ENCODE assay signal across 2 cellular contexts in the genomic region with DNA sequence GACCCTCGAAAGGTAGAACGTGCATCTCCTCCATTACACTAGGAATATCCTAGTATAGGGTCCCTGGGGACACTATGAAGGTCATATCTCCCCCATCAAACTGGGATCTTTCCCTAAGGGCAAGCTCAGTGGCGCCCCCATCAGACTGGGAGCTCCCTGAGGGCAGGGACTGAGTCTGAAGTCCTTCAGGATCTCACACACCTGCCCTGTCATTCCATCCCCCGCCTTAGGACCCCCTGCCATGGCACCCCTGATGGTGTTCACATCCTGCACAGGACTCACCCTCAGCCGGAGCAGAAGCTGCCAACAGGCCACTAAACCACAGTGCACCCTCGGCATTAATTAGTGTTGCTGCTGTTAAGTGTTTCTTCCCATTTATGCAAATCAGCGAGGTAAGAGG.
A peak's percentile ranks its signal among the peaks of the same experiment; 100 is the strongest.
TF ChIP-seq lines count a peak whose summit lies in the region.

No MANE protein-coding gene starts in this region.

TF ChIP-seq in GM23338, 12 proteins besides CTCF, POLR2A, EP300 and RAD21 (continues in another document):
- TF ChIP-seq, protein P1, sequence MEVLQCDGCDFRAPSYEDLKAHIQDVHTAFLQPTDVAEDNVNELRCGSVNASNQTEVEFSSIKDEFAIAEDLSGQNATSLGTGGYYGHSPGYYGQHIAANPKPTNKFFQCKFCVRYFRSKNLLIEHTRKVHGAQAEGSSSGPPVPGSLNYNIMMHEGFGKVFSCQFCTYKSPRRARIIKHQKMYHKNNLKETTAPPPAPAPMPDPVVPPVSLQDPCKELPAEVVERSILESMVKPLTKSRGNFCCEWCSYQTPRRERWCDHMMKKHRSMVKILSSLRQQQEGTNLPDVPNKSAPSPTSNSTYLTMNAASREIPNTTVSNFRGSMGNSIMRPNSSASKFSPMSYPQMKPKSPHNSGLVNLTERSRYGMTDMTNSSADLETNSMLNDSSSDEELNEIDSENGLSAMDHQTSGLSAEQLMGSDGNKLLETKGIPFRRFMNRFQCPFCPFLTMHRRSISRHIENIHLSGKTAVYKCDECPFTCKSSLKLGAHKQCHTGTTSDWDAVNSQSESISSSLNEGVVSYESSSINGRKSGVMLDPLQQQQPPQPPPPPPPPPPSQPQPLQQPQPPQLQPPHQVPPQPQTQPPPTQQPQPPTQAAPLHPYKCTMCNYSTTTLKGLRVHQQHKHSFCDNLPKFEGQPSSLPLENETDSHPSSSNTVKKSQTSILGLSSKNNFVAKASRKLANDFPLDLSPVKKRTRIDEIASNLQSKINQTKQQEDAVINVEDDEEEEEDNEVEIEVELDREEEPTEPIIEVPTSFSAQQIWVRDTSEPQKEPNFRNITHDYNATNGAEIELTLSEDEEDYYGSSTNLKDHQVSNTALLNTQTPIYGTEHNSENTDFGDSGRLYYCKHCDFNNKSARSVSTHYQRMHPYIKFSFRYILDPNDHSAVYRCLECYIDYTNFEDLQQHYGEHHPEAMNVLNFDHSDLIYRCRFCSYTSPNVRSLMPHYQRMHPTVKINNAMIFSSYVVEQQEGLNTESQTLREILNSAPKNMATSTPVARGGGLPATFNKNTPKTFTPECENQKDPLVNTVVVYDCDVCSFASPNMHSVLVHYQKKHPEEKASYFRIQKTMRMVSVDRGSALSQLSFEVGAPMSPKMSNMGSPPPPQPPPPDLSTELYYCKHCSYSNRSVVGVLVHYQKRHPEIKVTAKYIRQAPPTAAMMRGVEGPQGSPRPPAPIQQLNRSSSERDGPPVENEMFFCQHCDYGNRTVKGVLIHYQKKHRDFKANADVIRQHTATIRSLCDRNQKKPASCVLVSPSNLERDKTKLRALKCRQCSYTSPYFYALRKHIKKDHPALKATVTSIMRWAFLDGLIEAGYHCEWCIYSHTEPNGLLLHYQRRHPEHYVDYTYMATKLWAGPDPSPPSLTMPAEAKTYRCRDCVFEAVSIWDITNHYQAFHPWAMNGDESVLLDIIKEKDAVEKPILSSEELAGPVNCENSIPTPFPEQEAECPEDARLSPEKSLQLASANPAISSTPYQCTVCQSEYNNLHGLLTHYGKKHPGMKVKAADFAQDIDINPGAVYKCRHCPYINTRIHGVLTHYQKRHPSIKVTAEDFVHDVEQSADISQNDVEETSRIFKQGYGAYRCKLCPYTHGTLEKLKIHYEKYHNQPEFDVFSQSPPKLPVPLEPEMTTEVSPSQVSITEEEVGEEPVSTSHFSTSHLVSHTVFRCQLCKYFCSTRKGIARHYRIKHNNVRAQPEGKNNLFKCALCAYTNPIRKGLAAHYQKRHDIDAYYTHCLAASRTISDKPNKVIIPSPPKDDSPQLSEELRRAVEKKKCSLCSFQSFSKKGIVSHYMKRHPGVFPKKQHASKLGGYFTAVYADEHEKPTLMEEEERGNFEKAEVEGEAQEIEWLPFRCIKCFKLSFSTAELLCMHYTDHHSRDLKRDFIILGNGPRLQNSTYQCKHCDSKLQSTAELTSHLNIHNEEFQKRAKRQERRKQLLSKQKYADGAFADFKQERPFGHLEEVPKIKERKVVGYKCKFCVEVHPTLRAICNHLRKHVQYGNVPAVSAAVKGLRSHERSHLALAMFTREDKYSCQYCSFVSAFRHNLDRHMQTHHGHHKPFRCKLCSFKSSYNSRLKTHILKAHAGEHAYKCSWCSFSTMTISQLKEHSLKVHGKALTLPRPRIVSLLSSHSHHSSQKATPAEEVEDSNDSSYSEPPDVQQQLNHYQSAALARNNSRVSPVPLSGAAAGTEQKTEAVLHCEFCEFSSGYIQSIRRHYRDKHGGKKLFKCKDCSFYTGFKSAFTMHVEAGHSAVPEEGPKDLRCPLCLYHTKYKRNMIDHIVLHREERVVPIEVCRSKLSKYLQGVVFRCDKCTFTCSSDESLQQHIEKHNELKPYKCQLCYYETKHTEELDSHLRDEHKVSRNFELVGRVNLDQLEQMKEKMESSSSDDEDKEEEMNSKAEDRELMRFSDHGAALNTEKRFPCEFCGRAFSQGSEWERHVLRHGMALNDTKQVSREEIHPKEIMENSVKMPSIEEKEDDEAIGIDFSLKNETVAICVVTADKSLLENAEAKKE (CRISPR knock-in tag; IDR thresholded peaks at IDR 0.05): no peak
- TF ChIP-seq ZNF114 (CRISPR knock-in tag; IDR thresholded peaks at IDR 0.05) (no peak), CREB1 (CRISPR knock-in tag; IDR thresholded peaks at IDR 0.05; ENCODE audit: low read depth) (no peak), EZH2 (IDR thresholded peaks at IDR 0.05; ENCODE audit: low read depth, unreplicated experiment) (no peak), NANOG (IDR thresholded peaks at IDR 0.05; ENCODE audit: borderline replicate concordance) (no peak), EZH2phosphoT487 (IDR thresholded peaks at IDR 0.05; ENCODE audit: unreplicated experiment) (no peak), POLR2AphosphoS5 (IDR thresholded peaks at IDR 0.05; ENCODE audit: low read depth) (no peak), ZNF331 (CRISPR knock-in tag; IDR thresholded peaks at IDR 0.05; ENCODE audit: low read depth) (no peak), STAT1 (IDR thresholded peaks at IDR 0.05; ENCODE audit: unreplicated experiment) (no peak)
- TF ChIP-seq, protein P2, sequence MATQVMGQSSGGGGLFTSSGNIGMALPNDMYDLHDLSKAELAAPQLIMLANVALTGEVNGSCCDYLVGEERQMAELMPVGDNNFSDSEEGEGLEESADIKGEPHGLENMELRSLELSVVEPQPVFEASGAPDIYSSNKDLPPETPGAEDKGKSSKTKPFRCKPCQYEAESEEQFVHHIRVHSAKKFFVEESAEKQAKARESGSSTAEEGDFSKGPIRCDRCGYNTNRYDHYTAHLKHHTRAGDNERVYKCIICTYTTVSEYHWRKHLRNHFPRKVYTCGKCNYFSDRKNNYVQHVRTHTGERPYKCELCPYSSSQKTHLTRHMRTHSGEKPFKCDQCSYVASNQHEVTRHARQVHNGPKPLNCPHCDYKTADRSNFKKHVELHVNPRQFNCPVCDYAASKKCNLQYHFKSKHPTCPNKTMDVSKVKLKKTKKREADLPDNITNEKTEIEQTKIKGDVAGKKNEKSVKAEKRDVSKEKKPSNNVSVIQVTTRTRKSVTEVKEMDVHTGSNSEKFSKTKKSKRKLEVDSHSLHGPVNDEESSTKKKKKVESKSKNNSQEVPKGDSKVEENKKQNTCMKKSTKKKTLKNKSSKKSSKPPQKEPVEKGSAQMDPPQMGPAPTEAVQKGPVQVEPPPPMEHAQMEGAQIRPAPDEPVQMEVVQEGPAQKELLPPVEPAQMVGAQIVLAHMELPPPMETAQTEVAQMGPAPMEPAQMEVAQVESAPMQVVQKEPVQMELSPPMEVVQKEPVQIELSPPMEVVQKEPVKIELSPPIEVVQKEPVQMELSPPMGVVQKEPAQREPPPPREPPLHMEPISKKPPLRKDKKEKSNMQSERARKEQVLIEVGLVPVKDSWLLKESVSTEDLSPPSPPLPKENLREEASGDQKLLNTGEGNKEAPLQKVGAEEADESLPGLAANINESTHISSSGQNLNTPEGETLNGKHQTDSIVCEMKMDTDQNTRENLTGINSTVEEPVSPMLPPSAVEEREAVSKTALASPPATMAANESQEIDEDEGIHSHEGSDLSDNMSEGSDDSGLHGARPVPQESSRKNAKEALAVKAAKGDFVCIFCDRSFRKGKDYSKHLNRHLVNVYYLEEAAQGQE (IDR thresholded peaks at IDR 0.05; ENCODE audit: unreplicated experiment): no peak

TF ChIP-seq in H1, 55 proteins besides CTCF, POLR2A, EP300 and RAD21:
- TF ChIP-seq CBX5 (IDR thresholded peaks at IDR 0.05; ENCODE audit: low read depth, low read length) (no peak), TBP (IDR thresholded peaks at IDR 0.05; ENCODE audit: low read depth, low read length) (no peak), KDM1A (IDR thresholded peaks at IDR 0.05; ENCODE audit: borderline replicate concordance, low read length) (peak; percentile 37; the same call in 1 of the 2 replicates), FOSL1 (IDR thresholded peaks at IDR 0.05; ENCODE audit: insufficient read depth, low read depth, low read length) (no peak)
- TF ChIP-seq, protein P3, sequence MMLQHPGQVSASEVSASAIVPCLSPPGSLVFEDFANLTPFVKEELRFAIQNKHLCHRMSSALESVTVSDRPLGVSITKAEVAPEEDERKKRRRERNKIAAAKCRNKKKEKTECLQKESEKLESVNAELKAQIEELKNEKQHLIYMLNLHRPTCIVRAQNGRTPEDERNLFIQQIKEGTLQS (IDR thresholded peaks at IDR 0.05; ENCODE audit: insufficient read depth, low read depth, low read length): no peak
